15 cellular contexts compared by ENCODE assay signal in genomic region chr15:36347272-36347864, GRCh38.
"Had no signal": no experiment of that assay in that cellular context is flagged by ENCODE, and none has a peak within 500 bp of the region (broad histone marks: within the 10 kb centered on the region; RNA-seq: fewer than 3 reads in every experiment).

No MANE protein-coding gene starts in this region.

- H3K4me3 ChIP-seq: heart left ventricle, left ventricle myocardium inferior, ovary, testis, upper lobe of right lung had no signal

- H3K27me3 ChIP-seq: heart left ventricle, ovary, testis, upper lobe of right lung had no signal

- H3K4me1 ChIP-seq: heart left ventricle, left ventricle myocardium inferior, testis, upper lobe of right lung had no signal

- FAIRE-seq: colon, endothelial cell of umbilical vein, frontal cortex had no signal

- DNase-seq: activated CD4-positive, alpha-beta T cell treated with anti-CD3 and anti-CD28 coated beads for 48 hours; activated CD8-positive, alpha-beta T cell treated with anti-CD3 and anti-CD28 coated beads, Interleukin-2, amount 10 ng/mL, durations not matched to agents 7 days and 5 days; activated naive CD4-positive, alpha-beta T cell treated with anti-CD3 and anti-CD28 coated beads for 36 hours; heart left ventricle; left ventricle myocardium inferior; mesenchymal stem cell; ovary; stimulated activated CD4-positive, alpha-beta T cell treated with anti-CD3 and anti-CD28 coated beads, Interleukin-15, amount 100 ng/mL, for 24 hours; stimulated activated CD4-positive, alpha-beta T cell treated with anti-CD3 and anti-CD28 coated beads, Interleukin-4, amount 100 ng/mL, for 24 hours; stimulated activated naive CD8-positive, alpha-beta T cell treated with anti-CD3 and anti-CD28 coated beads, Interleukin-15, amount 100 ng/mL, for 72 hours; testis; upper lobe of right lung had no signal

- H3K27ac ChIP-seq: heart left ventricle, left ventricle myocardium inferior, ovary, testis, upper lobe of right lung had no signal

- H3K9me3 ChIP-seq: heart left ventricle, left ventricle myocardium inferior, ovary, testis, upper lobe of right lung had no signal

- H3K36me3 ChIP-seq: heart left ventricle, left ventricle myocardium inferior, ovary, upper lobe of right lung had no signal
